In the genomic region with DNA sequence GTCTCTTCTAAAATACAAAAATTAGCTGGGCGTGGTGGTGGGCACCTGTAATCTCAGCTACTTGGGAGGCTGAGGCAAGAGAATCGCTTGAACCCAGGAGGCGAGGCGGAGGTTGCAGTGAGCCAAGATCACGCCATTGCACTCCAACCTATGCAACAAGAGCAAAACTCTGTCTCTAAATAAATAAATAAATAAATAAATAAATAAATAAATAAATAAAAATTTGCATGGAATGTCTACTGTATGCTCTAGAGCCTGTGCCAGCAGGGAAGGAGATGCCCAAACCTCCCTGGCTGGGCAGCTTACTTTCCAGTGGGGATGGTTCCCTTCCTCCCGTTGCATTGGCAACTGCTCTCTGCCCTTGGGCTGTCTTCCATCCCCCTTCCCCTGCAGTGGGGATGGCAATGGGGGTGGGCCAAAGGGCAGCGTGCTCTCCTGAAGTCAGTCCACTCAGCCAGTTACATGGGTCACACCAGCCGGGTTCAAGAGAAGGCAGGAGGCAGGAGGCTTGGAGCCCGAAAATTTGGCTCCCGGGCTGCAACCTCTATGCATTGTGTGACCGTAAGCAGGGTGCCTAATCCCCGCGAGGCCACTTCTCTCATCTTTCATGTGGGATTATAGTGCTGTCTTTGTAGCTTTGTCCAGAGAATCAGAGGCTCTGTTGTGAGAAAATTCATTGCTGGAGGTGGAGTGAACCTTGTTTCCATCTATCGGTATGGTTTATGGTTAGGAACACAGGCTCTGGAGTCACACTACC, we compare ENCODE assay signal across 23 cellular contexts. TPM values are rescaled to one million over a fixed set of nuclear protein-coding genes. Genes with fewer than 3 reads are reported as not detected.
DNase-seq lines count a peak whose midpoint lies in the region; ATAC-seq, FAIRE-seq and TF ChIP-seq lines count a peak whose summit lies in the region.
"Had no signal": no experiment of that assay in that cellular context is flagged by ENCODE, and none has a peak within 500 bp of the region (broad histone marks: within the 10 kb centered on the region; RNA-seq: fewer than 3 reads in every experiment).

No MANE protein-coding gene starts in this region.

- H3K27me3 Mint-ChIP-seq in H9 (ENCODE audit: low read depth) (peaks cover 87% of the 10 kb centered on the region), naive B cell (peaks cover 33 to 59% (median 48%) of the 10 kb centered on the region in 3 donors)
- peaks cover 44% of the 10 kb centered on the region for H3K27me3 Mint-ChIP-seq in activated T-cell treated with anti-CD3 and anti-CD28 coated beads, Interleukin-2, amount 50 U/mL, for 4 hours (ENCODE audit: low read depth)

- no peaks in the 10 kb centered on the region for H3K79me1 ChIP-seq in H9 (ENCODE audit: insufficient read depth, low read depth, low read length, poor library complexity, severe bottlenecking)

- no peak overlapping the region for H3K56ac ChIP-seq in H9 (ENCODE audit: insufficient read length, low read depth, low read length)

- H3K9me3 ChIP-seq in A549 (0 out of 3 replicates have a peak, but pooled peaks cover 3% of the 10 kb centered on the region), H9 (ENCODE audit: control insufficient read depth, low read depth, low read length) (no peaks in the 10 kb centered on the region), WERI-Rb-1 (ENCODE audit: severe bottlenecking) (no peaks in the 10 kb centered on the region)
- H3K9me3 ChIP-seq: upper lobe of right lung had no signal

- H3K27me3 ChIP-seq in H9 (ENCODE audit: insufficient read depth, low read length) = peaks cover 18% of the 10 kb centered on the region
- H3K27me3 ChIP-seq in WERI-Rb-1 (ENCODE audit: insufficient read depth, low read depth, severe bottlenecking) = no peaks in the 10 kb centered on the region

- H3K36me3 ChIP-seq in WERI-Rb-1 = no peaks in the 10 kb centered on the region
- H3K36me3 ChIP-seq: upper lobe of right lung had no signal

- H4K91ac ChIP-seq in H9 (ENCODE audit: insufficient read length, low read depth, low read length) = no peak overlapping the region

- no peak overlapping the region for H3T11ph ChIP-seq in H9 (ENCODE audit: low read length)

- no peak overlapping the region for H2AFZ ChIP-seq in H9 (ENCODE audit: low read length)

- no peak overlapping the region for H3K9ac ChIP-seq in H9 (ENCODE audit: extremely low read depth, insufficient read length, low read length)
- H3K9ac ChIP-seq: KMS-11 had no signal

- H2AK5ac ChIP-seq in H9 (ENCODE audit: insufficient read length, low read length) = no peak overlapping the region

- CTCF ChIA-PET in A549 (lab: Yijun Ruan, JAX) = interaction anchor here (1.2 to 10.5 kb wide), 9 partner anchors 10 to 226 kb away, joined by 3 to 109 read pairs (median 8); a partner anchor contains a TSS

- no peak overlapping the region for H4K8ac ChIP-seq in H9 (replicated peaks; ENCODE audit: insufficient read length, low read depth, low read length)

- H3K4me3 ChIP-seq in A549 (no peak overlapping the region), WERI-Rb-1 (ENCODE audit: low read depth, low read length) (no peak overlapping the region)
- H3K4me3 ChIP-seq: upper lobe of right lung had no signal

- H4K20me1 ChIP-seq in H9 (ENCODE audit: control insufficient read depth, insufficient read depth, insufficient read length) = no peaks in the 10 kb centered on the region

- FAIRE-seq in A549 (lab: Jason Lieb, UNC) = no peak
- FAIRE-seq: D721Med had no signal

- H3K27ac ChIP-seq in A549 = no peak overlapping the region
- no peak overlapping the region for H3K27ac ChIP-seq in H9 (ENCODE audit: insufficient read length, low read depth, low read length)
- no peak overlapping the region for H3K27ac ChIP-seq in WERI-Rb-1
- H3K27ac ChIP-seq: C4-2B, KMS-11, upper lobe of right lung had no signal

- H3K79me2 ChIP-seq in H9 (ENCODE audit: insufficient read depth, low read length) = no peaks in the 10 kb centered on the region

- H3K23ac ChIP-seq in H9 (ENCODE audit: insufficient read length, low read depth, low read length) = no peak overlapping the region

- H3K4me2 ChIP-seq in A549 (no peak overlapping the region), H9 (ENCODE audit: insufficient read depth, insufficient read length, low read length) (peak overlapping the region; percentile 55)
- H3K4me2 ChIP-seq: KMS-11 had no signal

- H2BK120ac ChIP-seq in H9 (ENCODE audit: low read depth, low read length, poor library complexity, severe bottlenecking) = no peak overlapping the region

- H2BK15ac ChIP-seq in H9 (ENCODE audit: low read depth, low read length) = no peak overlapping the region

- no peaks in the 10 kb centered on the region for H3K23me2 ChIP-seq in H9 (ENCODE audit: insufficient read length, low read depth, low read length, poor library complexity, severe bottlenecking)

- H3K27ac Mint-ChIP-seq in H9 (no peak overlapping the region), naive B cell (no peak overlapping the region)

- WGBS in A549 (ENCODE audit: missing lambda C conversion rate) = 72% methylated on average over 11 of the region's 14 CpGs
- WGBS in H9 (ENCODE audit: extremely low coverage, insufficient read length, low lambda C conversion rate) = no CpG with 5 or more reads among the region's 14 CpGs

- H3K4ac ChIP-seq in H9 (ENCODE audit: low read depth, low read length) = no peak overlapping the region

- TF ChIP-seq CTCF in A549 (IDR thresholded peaks at IDR 0.05) (no peak), H9 (conservative IDR thresholded peaks at IDR 0.05) (no peak), WERI-Rb-1 (IDR thresholded peaks at IDR 0.05; ENCODE audit: low read depth, low read length) (no peak)

- DNase-seq in A549 (ENCODE audit: low read depth in 1 of 2, low spot score in 1 of 2) (no peak), H9 (no peak), WERI-Rb-1 (peak; percentile 38), naive B cell (no peak), AG08396 (ENCODE audit: low spot score) (no peak)
- no peak for DNase-seq in activated T-cell treated with anti-CD3 and anti-CD28 coated beads, Interleukin-2, amount 50 U/mL, for 4 hours
- DNase-seq: ACHN; activated CD4-positive, alpha-beta T cell treated with anti-CD3 and anti-CD28 coated beads, Interleukin-2, amount 10 ng/mL, durations not matched to agents 7 days and 5 days; activated CD8-positive, alpha-beta memory T cell treated with anti-CD3 and anti-CD28 coated beads, Interleukin-2, amount 50 U/mL, for 4 hours; cerebellar nuclear complex; EL; mammary epithelial cell; NCI-H1436 treated with DMSO at 0.1 percent for 48 hours; stimulated activated CD8-positive, alpha-beta memory T cell treated with anti-CD3 and anti-CD28 coated beads, Interleukin-4, amount 100 ng/mL, for 48 hours; T-helper 2 cell; upper lobe of right lung had no signal

- TF ChIP-seq RAD21 in A549 (conservative IDR thresholded peaks at IDR 0.05 in 1 of 2, IDR thresholded peaks at IDR 0.05 in 1 of 2) = no peak

- no peak overlapping the region for H2BK20ac ChIP-seq in H9 (ENCODE audit: low read depth, low read length, poor library complexity, severe bottlenecking)

- TF ChIP-seq EP300 in A549 (IDR thresholded peaks at IDR 0.05) = no peak

- no peak overlapping the region for H4K5ac ChIP-seq in H9 (ENCODE audit: insufficient read length, low read depth, low read length)

- no peak overlapping the region for H3K14ac ChIP-seq in H9 (ENCODE audit: insufficient read depth, low read length)

- ATAC-seq in A549 (no peak), naive B cell (ENCODE audit: low read depth in 2 of 2) (no peak), GM21737 (IDR thresholded peaks at IDR 0.05; ENCODE audit: unreplicated experiment) (no peak), HG03520 (IDR thresholded peaks at IDR 0.05; ENCODE audit: unreplicated experiment) (no peak)
- no peak for ATAC-seq in activated T-cell treated with anti-CD3 and anti-CD28 coated beads, Interleukin-2, amount 50 U/mL, for 4 hours

- no peak overlapping the region for H2BK5ac ChIP-seq in H9 (ENCODE audit: insufficient read length, low read length)

- H3K4me1 Mint-ChIP-seq in H9 (peaks cover 37 to 41% of the 10 kb centered on the region in 2 experiments), naive B cell (peaks cover 5 to 11% (median 8%) of the 10 kb centered on the region in 3 donors)
- peaks cover 8% of the 10 kb centered on the region for H3K4me1 Mint-ChIP-seq in activated T-cell treated with anti-CD3 and anti-CD28 coated beads, Interleukin-2, amount 50 U/mL, for 4 hours (ENCODE audit: low read depth)

- no peaks in the 10 kb centered on the region; a peak in 1 of 5 replicates for H3K9me3 Mint-ChIP-seq in H9
- no peaks in the 10 kb centered on the region for H3K9me3 Mint-ChIP-seq in naive B cell
- H3K9me3 Mint-ChIP-seq in activated T-cell treated with anti-CD3 and anti-CD28 coated beads, Interleukin-2, amount 50 U/mL, for 4 hours = no peaks in the 10 kb centered on the region
- H3K9me3 Mint-ChIP-seq: activated CD4-positive, alpha-beta T cell treated with anti-CD3 and anti-CD28 coated beads, Interleukin-2, amount 10 ng/mL, durations not matched to agents 7 days and 5 days had no signal

- POLR2A ChIA-PET in A549 (lab: Yijun Ruan, JAX) = no interaction called here

- no peak overlapping the region for H2BK12ac ChIP-seq in H9 (ENCODE audit: insufficient read length, low read depth, low read length)

- H3K36me3 Mint-ChIP-seq in H9 (ENCODE audit: insufficient read depth in 1 of 3, low read depth in 3 of 3) (no peaks in the 10 kb centered on the region; a peak in 1 of 7 replicates), naive B cell (no peaks in the 10 kb centered on the region)
- no peaks in the 10 kb centered on the region for H3K36me3 Mint-ChIP-seq in activated T-cell treated with anti-CD3 and anti-CD28 coated beads, Interleukin-2, amount 50 U/mL, for 4 hours (ENCODE audit: insufficient read depth)

- H3K18ac ChIP-seq in H9 (ENCODE audit: insufficient read length, low read depth, low read length) = no peak overlapping the region

- TF ChIP-seq POLR2A in A549 (IDR thresholded peaks at IDR 0.05; ENCODE audit: low read length) = no peak

- H3K4me3 Mint-ChIP-seq in H9 = peak overlapping the region in 1 of 2 experiments; percentile 85; a peak in 2 of 5 replicates
- peak overlapping the region in 5 of 8 donors; percentile 41 to 81 (median 61) for H3K4me3 Mint-ChIP-seq in naive B cell
- H3K4me3 Mint-ChIP-seq in activated T-cell treated with anti-CD3 and anti-CD28 coated beads, Interleukin-2, amount 50 U/mL, for 4 hours = no peak overlapping the region

- H3K4me1 ChIP-seq in A549 = peaks cover 13% of the 10 kb centered on the region
- H3K4me1 ChIP-seq in H9 (ENCODE audit: insufficient read depth, low read length) = no peaks in the 10 kb centered on the region

TF ChIP-seq in A549, 52 proteins besides CTCF, POLR2A, EP300 and RAD21:
- peak; percentile 45 for TF ChIP-seq ZC3H11A (IDR thresholded peaks at IDR 0.05)
- no peak for TF ChIP-seq RNF2 (IDR thresholded peaks at IDR 0.05; ENCODE audit: borderline replicate concordance, low read depth)
TF ChIP-seq in A549: peak in this region for 1.

RNA-seq across cellular contexts. Expression of gene LRRC10B, which starts 1.4 kb away (rescaled TPM):
- 0.03 TPM in 1 of 2 replicates, not detected in the other for polyA plus RNA-seq in A549 (2011; rRNA removed)
- 0.04 and 0.09 TPM in 2 replicates for polyA plus RNA-seq in A549 (2012; cell fraction: cytosol; rRNA removed)
- 0.07 TPM in 2 replicates for polyA plus RNA-seq in A549 (2012; cell fraction: nucleus; rRNA removed)
- 0.04 to 0.13 TPM in 2 of 3 replicates, not detected in the other for polyA plus RNA-seq in A549 (2017; fragmentation: RNase III; extraction: RNeasy Plus Mini Kit Qiagen cat#74134 plus additional on column Dnase treatment)
- not detected in 2 replicates for polyA minus RNA-seq in A549 (2011; rRNA and poly(A)+ RNA removed)
- 0.31 and 0.39 TPM in 2 replicates for total RNA-seq in H9 (2021)
- polyA plus RNA-seq in naive B cell (ENCODE audit: low read depth in 6 of 6) = under 1 TPM in 1 of 6 donors, not detected in 5; 0.12 TPM
- not detected for total RNA-seq in activated T-cell treated with anti-CD3 and anti-CD28 coated beads, Interleukin-2, amount 50 U/mL, for 4 hours
- total RNA-seq: activated CD4-positive, alpha-beta T cell treated with anti-CD3 and anti-CD28 coated beads, Interleukin-2, amount 10 ng/mL, durations not matched to agents 7 days and 5 days; HT1080; RPMI7951 had no signal
